Comparison of ENCODE assay signal across 8 cellular contexts in genomic region chr1:151837841-151838490, GRCh38. TPM values are rescaled to one million over a fixed set of nuclear protein-coding genes. Genes with fewer than 3 reads are reported as not detected.
DNase-seq lines count a peak whose midpoint lies in the region; ATAC-seq and TF ChIP-seq lines count a peak whose summit lies in the region.

No MANE protein-coding gene starts in this region.

- peaks cover 42 to 73% (median 61%) of the 10 kb centered on the region in 11 experiments for H3K27me3 ChIP-seq in BLaER1 treated with 17β-estradiol and CSF1 and Interleukin-3, amounts not matched to agents 10 nM and 100 nM
- H3K27me3 ChIP-seq in MM.1S (replicated peaks; ENCODE audit: insufficient read depth, low read length): no peaks in the 10 kb centered on the region
- H3K27me3 ChIP-seq in mucosa of rectum (ENCODE audit: control insufficient read depth in 2 of 2, insufficient read depth in 2 of 2, low read length in 2 of 2): peaks cover 3 to 6% of the 10 kb centered on the region in 2 donors
- peaks cover 26% of the 10 kb centered on the region for H3K27me3 ChIP-seq in upper lobe of right lung
- H3K27me3 ChIP-seq in SJCRH30: no peaks in the 10 kb centered on the region

- no peak for TF ChIP-seq CTCF in MM.1S (IDR thresholded peaks at IDR 0.05; ENCODE audit: low read length)
- no peak for TF ChIP-seq CTCF in upper lobe of right lung (IDR thresholded peaks at IDR 0.05)

- no peaks in the 10 kb centered on the region for H3K9me3 ChIP-seq in BLaER1 treated with 17β-estradiol and CSF1 and Interleukin-3, amounts not matched to agents 10 nM and 100 nM (replicated peaks in 1 of 11)
- H3K9me3 ChIP-seq in MM.1S (replicated peaks; ENCODE audit: insufficient read depth, low read length) (no peaks in the 10 kb centered on the region), mucosa of rectum (ENCODE audit: control insufficient read depth in 2 of 2, low read length in 2 of 2) (no peaks in the 10 kb centered on the region), upper lobe of right lung (no peaks in the 10 kb centered on the region), SJCRH30 (replicated peaks) (no peaks in the 10 kb centered on the region)

- peak overlapping the region; percentile 6 for H3K27ac Mint-ChIP-seq in dendritic cell treated with granulocyte-macrophage colony-stimulating factor and Interleukin-4, amounts not matched to agents 40 ng/mL and 50 ng/mL, for 4 days

- intact Hi-C loops in dendritic cell treated with granulocyte-macrophage colony-stimulating factor and Interleukin-4, amounts not matched to agents 40 ng/mL and 50 ng/mL, for 4 days (cut with micrococcal nuclease): loop anchor here (10.0 kb wide), 2 partner anchors 73 to 393 kb away; partner anchors contain the start of gene MRPL9
- intact Hi-C loops in upper lobe of right lung (cut with DNase I): no loop called here

- peaks cover 0 to 38% (median 19%) of the 10 kb centered on the region in 11 experiments; a peak in 13 of 22 replicates for H4K20me1 ChIP-seq in BLaER1 treated with 17β-estradiol and CSF1 and Interleukin-3, amounts not matched to agents 10 nM and 100 nM
- no peaks in the 10 kb centered on the region for H4K20me1 ChIP-seq in MM.1S (ENCODE audit: insufficient read depth, low read length)

- H3K27me3 Mint-ChIP-seq in dendritic cell treated with granulocyte-macrophage colony-stimulating factor and Interleukin-4, amounts not matched to agents 40 ng/mL and 50 ng/mL, for 4 days: peaks cover 59% of the 10 kb centered on the region

- H3K4me3 ChIP-seq in BLaER1 treated with 17β-estradiol and CSF1 and Interleukin-3, amounts not matched to agents 10 nM and 100 nM: peak overlapping the region; percentile 47 to 72 (median 60)
- H3K4me3 ChIP-seq in MM.1S (ENCODE audit: low read length): no peak overlapping the region
- peak overlapping the region in 1 of 2 donors; percentile 9 for H3K4me3 ChIP-seq in mucosa of rectum (ENCODE audit: low read length in 2 of 2)
- peak overlapping the region; percentile 48 for H3K4me3 ChIP-seq in upper lobe of right lung
- no peak overlapping the region for H3K4me3 ChIP-seq in SJCRH30

- H3K9me3 Mint-ChIP-seq in dendritic cell treated with granulocyte-macrophage colony-stimulating factor and Interleukin-4, amounts not matched to agents 40 ng/mL and 50 ng/mL, for 4 days: no peaks in the 10 kb centered on the region

- H3K9me2 ChIP-seq in MM.1S (replicated peaks; ENCODE audit: insufficient read depth, low read length): no peaks in the 10 kb centered on the region

- no peaks in the 10 kb centered on the region for H3K79me2 ChIP-seq in MM.1S (ENCODE audit: low read length)

- peak overlapping the region; percentile 24 to 70 (median 60); a peak in 21 of 22 replicates for H3K9ac ChIP-seq in BLaER1 treated with 17β-estradiol and CSF1 and Interleukin-3, amounts not matched to agents 10 nM and 100 nM
- H3K9ac ChIP-seq in MM.1S (ENCODE audit: low read length) (no peak overlapping the region), mucosa of rectum (ENCODE audit: low read depth in 1 of 2, low read length in 2 of 2) (no peak overlapping the region)

- peak overlapping the region in 5 of 11 experiments; percentile 23 to 41 (median 32); a peak in 5 of 22 replicates for H3K27ac ChIP-seq in BLaER1 treated with 17β-estradiol and CSF1 and Interleukin-3, amounts not matched to agents 10 nM and 100 nM
- H3K27ac ChIP-seq in MM.1S (ENCODE audit: low read length) (no peak overlapping the region), mucosa of rectum (ENCODE audit: low read depth in 2 of 2, low read length in 2 of 2) (peak overlapping the region; percentile 74 to 84), upper lobe of right lung (peak overlapping the region; percentile 17), SJCRH30 (no peak overlapping the region)

- peaks cover 50% of the 10 kb centered on the region for H3K4me1 Mint-ChIP-seq in dendritic cell treated with granulocyte-macrophage colony-stimulating factor and Interleukin-4, amounts not matched to agents 40 ng/mL and 50 ng/mL, for 4 days (ENCODE audit: low read depth)

- H3K4me3 Mint-ChIP-seq in dendritic cell treated with granulocyte-macrophage colony-stimulating factor and Interleukin-4, amounts not matched to agents 40 ng/mL and 50 ng/mL, for 4 days: peak overlapping the region; percentile 63

- DNase-seq in MM.1S (peak; percentile 20), upper lobe of right lung (peak; percentile 65), SJCRH30 (no peak)

- H3K4me1 ChIP-seq in BLaER1 treated with 17β-estradiol and CSF1 and Interleukin-3, amounts not matched to agents 10 nM and 100 nM: peaks cover 57 to 73% (median 69%) of the 10 kb centered on the region in 10 experiments
- H3K4me1 ChIP-seq in MM.1S (ENCODE audit: low read length): peaks cover 43% of the 10 kb centered on the region
- H3K4me1 ChIP-seq in mucosa of rectum (ENCODE audit: control insufficient read depth in 2 of 2, insufficient read depth in 2 of 2, low read length in 2 of 2): peaks cover 29 to 42% of the 10 kb centered on the region in 2 donors
- peaks cover 19% of the 10 kb centered on the region for H3K4me1 ChIP-seq in upper lobe of right lung
- H3K4me1 ChIP-seq in SJCRH30: peaks cover 19% of the 10 kb centered on the region

- ATAC-seq in upper lobe of right lung (peak; percentile 34), GM18873 (IDR thresholded peaks at IDR 0.05; ENCODE audit: low FRiP score, unreplicated experiment) (no peak), GM18511 (IDR thresholded peaks at IDR 0.05; ENCODE audit: unreplicated experiment) (no peak)

- no peaks in the 10 kb centered on the region for H3K36me3 ChIP-seq in BLaER1 treated with 17β-estradiol and CSF1 and Interleukin-3, amounts not matched to agents 10 nM and 100 nM
- H3K36me3 ChIP-seq in MM.1S (replicated peaks; ENCODE audit: insufficient read depth, low read length): no peaks in the 10 kb centered on the region
- H3K36me3 ChIP-seq in mucosa of rectum (ENCODE audit: control insufficient read depth in 2 of 2, insufficient read depth in 2 of 2, low read length in 2 of 2): no peaks in the 10 kb centered on the region
- H3K36me3 ChIP-seq in upper lobe of right lung: no peaks in the 10 kb centered on the region
- H3K36me3 ChIP-seq in SJCRH30: no peaks in the 10 kb centered on the region

- H3F3A ChIP-seq in MM.1S (ENCODE audit: insufficient read depth, low read length): peaks cover 21% of the 10 kb centered on the region

- no peaks in the 10 kb centered on the region for H3K36me3 Mint-ChIP-seq in dendritic cell treated with granulocyte-macrophage colony-stimulating factor and Interleukin-4, amounts not matched to agents 40 ng/mL and 50 ng/mL, for 4 days (ENCODE audit: low read depth)

- no peak overlapping the region for H2AFZ ChIP-seq in MM.1S (ENCODE audit: low read length)

- peak overlapping the region; percentile 92 to 100 (median 98) for H3K4me2 ChIP-seq in BLaER1 treated with 17β-estradiol and CSF1 and Interleukin-3, amounts not matched to agents 10 nM and 100 nM
- no peak overlapping the region for H3K4me2 ChIP-seq in MM.1S (ENCODE audit: low read depth, low read length)

RNA-seq across cellular contexts. Expression of gene C2CD4D, which starts 1.7 kb away (rescaled TPM):
- total RNA-seq in upper lobe of right lung: 0.29 TPM
- 0.08 TPM in 1 of 2 replicates, not detected in the other for total RNA-seq in SJCRH30 (2014; rRNA removed; shearing (Covaris generic))

RNA-seq across cellular contexts. Expression of gene RORC, which starts 6.4 kb away (rescaled TPM):
- 16.4 TPM for total RNA-seq in upper lobe of right lung
- not detected in 2 replicates for total RNA-seq in SJCRH30 (2014; rRNA removed; shearing (Covaris generic))

RNA-seq across cellular contexts. Expression of gene THEM5, which starts 15.5 kb away (rescaled TPM):
- total RNA-seq in upper lobe of right lung: not detected
- total RNA-seq in SJCRH30 (2014; rRNA removed; shearing (Covaris generic)): 0.25 and 0.75 TPM in 2 replicates

RNA-seq across cellular contexts. Expression of gene LINGO4, which starts 32.7 kb away (rescaled TPM):
- 0.29 TPM for total RNA-seq in upper lobe of right lung
- total RNA-seq in SJCRH30 (2014; rRNA removed; shearing (Covaris generic)): not detected in 2 replicates

RNA-seq across cellular contexts. Expression of gene TDRKH, which starts 47.7 kb away (rescaled TPM):
- 12.8 TPM for total RNA-seq in upper lobe of right lung
- total RNA-seq in SJCRH30 (2014; rRNA removed; shearing (Covaris generic)): 3.7 and 6.2 TPM in 2 replicates

Comparison
In these comparisons a context has a peak if more than half of its experiments do, and no peak if none do; other contexts are left out.
1. H3K27ac ChIP-seq: peak in mucosa of rectum (2 of 2) and upper lobe of right lung (single experiment); none in MM.1S (single experiment) and SJCRH30 (single experiment).
2. H3K4me3 ChIP-seq: peak in BLaER1 treated with 17β-estradiol and CSF1 and Interleukin-3, amounts not matched to agents 10 nM and 100 nM (10 of 10) and upper lobe of right lung (single experiment); none in MM.1S (single experiment) and SJCRH30 (single experiment).
3. H3K9ac ChIP-seq: peak in BLaER1 treated with 17β-estradiol and CSF1 and Interleukin-3, amounts not matched to agents 10 nM and 100 nM (11 of 11); none in MM.1S (single experiment) and mucosa of rectum (0 of 2).
4. DNase-seq: peak in MM.1S (single experiment) and upper lobe of right lung (single experiment); none in SJCRH30 (0 of 2).
5. RNA of gene RORC, which starts 6.4 kb away (total RNA-seq): 16.4 TPM in upper lobe of right lung (single experiment); not detected in SJCRH30; every median in the first group is over 10 times any median in the second.